Comparison of ENCODE assay signal across 31 cellular contexts in genomic region chr10:123620621-123621020, GRCh38. TPM values are rescaled to one million over a fixed set of nuclear protein-coding genes. Genes with fewer than 3 reads are reported as not detected.
"Had no signal": no experiment of that assay in that cellular context is flagged by ENCODE, and none has a peak within 500 bp of the region (broad histone marks: within the 10 kb centered on the region; RNA-seq: fewer than 3 reads in every experiment).

No MANE protein-coding gene starts in this region.

- H3K79me2 ChIP-seq: hepatocyte had no signal

- H3K4me2 ChIP-seq: hepatocyte had no signal

- H3K36me3 ChIP-seq: gastroesophageal sphincter, heart left ventricle, lower lobe of right lung had no signal

- H3K27ac ChIP-seq: coronary artery, epithelial cell of prostate, foreskin keratinocyte, gastroesophageal sphincter, heart left ventricle, hepatocyte, lower lobe of right lung had no signal

- H3K27me3 ChIP-seq: foreskin keratinocyte, hepatocyte had no signal

- ATAC-seq: effector memory CD8-positive, alpha-beta T cell; esophagus mucosa; foreskin keratinocyte; gastroesophageal sphincter; heart left ventricle; left colon; left lobe of liver; left ventricle myocardium superior; lower lobe of right lung; mucosa of descending colon had no signal

- H2AFZ ChIP-seq: hepatocyte had no signal

- DNase-seq: effector CD8-positive, alpha-beta T cell; effector memory CD8-positive, alpha-beta T cell; endodermal cell; erythroblast; foreskin keratinocyte; heart left ventricle; hypothalamus; immature natural killer cell; islet precursor cell; kidney; kidney glomerular epithelial cell; left colon; left ventricle myocardium superior; lower lobe of right lung; mesenchymal stem cell; mucosa of descending colon; naive B cell had no signal

- H3K9me3 ChIP-seq: gastroesophageal sphincter, heart left ventricle, lower lobe of right lung, mucosa of descending colon had no signal

- H3K4me3 ChIP-seq: coronary artery, gastroesophageal sphincter, heart left ventricle, hepatocyte, lower lobe of right lung, mucosa of descending colon had no signal

- H3K4me1 ChIP-seq: foreskin keratinocyte, gastroesophageal sphincter, heart left ventricle, lower lobe of right lung had no signal

RNA-seq across cellular contexts. Expression of gene GPR26, which starts 45.5 kb away (rescaled TPM):
- total RNA-seq: dermis microvascular lymphatic vessel endothelial cell, endodermal cell, esophagus mucosa, fibroblast of lung, fibroblast of villous mesenchyme, foreskin keratinocyte, heart left ventricle, hepatocyte, kidney, left colon, left lobe of liver, left ventricle myocardium superior, lower leg skin, lower lobe of right lung, lung microvascular endothelial cell, mesenteric fat pad, mesothelial cell of epicardium, mucosa of descending colon, myocyte had no signal
